Comparison of ENCODE assay signal across 8 cellular contexts in genomic region chr3:25648107-25648535, GRCh38. TPM values are rescaled to one million over a fixed set of nuclear protein-coding genes. Genes with fewer than 3 reads are reported as not detected.
DNase-seq lines count a peak whose midpoint lies in the region; FAIRE-seq and TF ChIP-seq lines count a peak whose summit lies in the region.

No MANE protein-coding gene starts in this region.

- no CpG with 5 or more reads among the region's 3 CpGs for WGBS in trophoblast cell (ENCODE audit: extremely low coverage, insufficient coverage, insufficient read length)

- no peak for FAIRE-seq in urothelium cell line (lab: Jason Lieb, UNC)

- H3K79me1 ChIP-seq in trophoblast cell (ENCODE audit: low read length), result no peaks in the 10 kb centered on the region

- no peak overlapping the region for H2BK12ac ChIP-seq in trophoblast cell (ENCODE audit: low read length)

- H3K27ac ChIP-seq in HEK293 (ENCODE audit: extremely low read depth, low read depth, low read length), result no peak overlapping the region
- H3K27ac ChIP-seq in SJCRH30, result no peak overlapping the region
- no peak overlapping the region for H3K27ac ChIP-seq in trophoblast cell (ENCODE audit: low read depth, low read length)

- TF ChIP-seq CTCF in GM10248 (IDR thresholded peaks at IDR 0.05; ENCODE audit: control extremely low read depth, extremely low read depth, low read depth, missing control alignments) (peak; percentile 77), HEK293 (tag by site-specific recombination; IDR thresholded peaks at IDR 0.05) (peak; percentile 73; the same call in 1 of the 2 replicates)

- H3K79me2 ChIP-seq in trophoblast cell (ENCODE audit: control insufficient read depth, insufficient read depth, low read length, poor library complexity), result peaks cover 1% of the 10 kb centered on the region

- H3K9me3 ChIP-seq in HEK293 (ENCODE audit: control insufficient read depth, insufficient read depth, low read depth, low read length) (no peaks in the 10 kb centered on the region), MG63 (peaks cover 4% of the 10 kb centered on the region; the same call in 1 of the 2 replicates), SJCRH30 (replicated peaks) (peaks cover 10% of the 10 kb centered on the region; the same call in 1 of the 2 replicates), trophoblast cell (ENCODE audit: insufficient read depth, low read depth, low read length) (no peaks in the 10 kb centered on the region)

- no peak overlapping the region for H2BK120ac ChIP-seq in trophoblast cell (ENCODE audit: insufficient read depth, low read length, poor library complexity)

- POLR2A ChIA-PET in GM10248 (lab: Yijun Ruan, JAX) (no interaction called here), HEK293 (lab: Yijun Ruan, JAX) (interaction anchor here (0.7 kb wide), 1 partner anchor 135 kb away, joined by 3 read pairs; the partner anchor contains the start of gene NGLY1)

- CTCF ChIA-PET in GM10248 (lab: Yijun Ruan, JAX), result interaction anchor here (0.7 to 4.1 kb wide), 48 partner anchors 9 to 532 kb away, joined by 3 to 96 read pairs (median 4); partner anchors contain the start of gene NGLY1
- CTCF ChIA-PET in HEK293 (lab: Yijun Ruan, JAX), result interaction anchor here (0.6 to 4.8 kb wide), 25 partner anchors 9 to 1314 kb away, joined by 3 to 55 read pairs (median 4); no protein-coding TSS in a partner anchor

- H3K4me3 ChIP-seq in HEK293 (ENCODE audit: low read depth, low read length), result no peak overlapping the region
- H3K4me3 ChIP-seq in MG63, result no peak overlapping the region
- H3K4me3 ChIP-seq in SJCRH30, result no peak overlapping the region
- no peak overlapping the region for H3K4me3 ChIP-seq in trophoblast cell (ENCODE audit: low read depth, low read length)

- peak; percentile 59 for DNase-seq in GM10248 (ENCODE audit: extremely low spot score)
- peak; percentile 24 for DNase-seq in MG63
- peak; percentile 82 to 92 for DNase-seq in SJCRH30
- peak; percentile 79 for DNase-seq in activated gamma-delta T cell treated with anti-CD3 and anti-CD28 coated beads, Interleukin-2, amount 50 U/mL, for 16 hours (ENCODE audit: low read depth)
- DNase-seq in glomerular endothelial cell (ENCODE audit: extremely low read depth, low read depth, low spot score), result peak; percentile 72
- DNase-seq in trophoblast cell, result peak; percentile 71 to 95
- DNase-seq in urothelium cell line (ENCODE audit: low spot score), result peak; percentile 69

- no peak overlapping the region for H3K18ac ChIP-seq in trophoblast cell (ENCODE audit: low read length)

- no peak overlapping the region for H3K4ac ChIP-seq in trophoblast cell (ENCODE audit: low read depth, low read length)

- H3K23ac ChIP-seq in trophoblast cell (ENCODE audit: low read length), result no peak overlapping the region

- H3K36me3 ChIP-seq in HEK293 (ENCODE audit: control insufficient read depth in 2 of 2, insufficient read depth in 1 of 2, low read length in 2 of 2) (peaks cover 0 to 1% of the 10 kb centered on the region in 2 experiments; a peak in 1 of 3 replicates), MG63 (no peaks in the 10 kb centered on the region; the same call in 1 of the 2 replicates), SJCRH30 (peaks cover 4% of the 10 kb centered on the region; the same call in 1 of the 2 replicates), trophoblast cell (ENCODE audit: control insufficient read depth in 1 of 2, insufficient read depth in 2 of 2, low read length in 2 of 2) (peaks cover 5 to 6% of the 10 kb centered on the region in 2 experiments)

- H3K4me2 ChIP-seq in trophoblast cell (ENCODE audit: low read length), result no peak overlapping the region

- no peak overlapping the region for H3K9ac ChIP-seq in trophoblast cell (ENCODE audit: low read length)

- H4K91ac ChIP-seq in trophoblast cell (ENCODE audit: low read depth, low read length), result no peak overlapping the region

- no peak overlapping the region for H2AK5ac ChIP-seq in trophoblast cell (ENCODE audit: low read length)

- no peak overlapping the region for H3K14ac ChIP-seq in trophoblast cell (ENCODE audit: low read length)

- H3K27me3 ChIP-seq in MG63 (no peaks in the 10 kb centered on the region), SJCRH30 (no peaks in the 10 kb centered on the region), trophoblast cell (ENCODE audit: insufficient read depth, low read length) (no peaks in the 10 kb centered on the region)

- no peak overlapping the region for H2AFZ ChIP-seq in trophoblast cell (ENCODE audit: insufficient read depth, low read length, poor library complexity)

- H3K4me1 ChIP-seq in HEK293 (ENCODE audit: control insufficient read depth, insufficient read depth, low read length) (no peaks in the 10 kb centered on the region), SJCRH30 (no peaks in the 10 kb centered on the region), trophoblast cell (ENCODE audit: control insufficient read depth in 1 of 2, insufficient read depth in 2 of 2, low read length in 2 of 2) (no peaks in the 10 kb centered on the region)

- no peak overlapping the region for H4K8ac ChIP-seq in trophoblast cell (ENCODE audit: low read depth, low read length)

- H2BK5ac ChIP-seq in trophoblast cell (ENCODE audit: low read depth, low read length, poor library complexity), result no peak overlapping the region

- no peak overlapping the region for H4K12ac ChIP-seq in trophoblast cell (ENCODE audit: low read depth, low read length)

TF ChIP-seq in HEK293, 187 proteins besides CTCF, POLR2A, EP300 and RAD21:
- TF ChIP-seq ZNF610 (tag by site-specific recombination; IDR thresholded peaks at IDR 0.05; ENCODE audit: borderline replicate concordance) (0 out of 2 replicates have a peak, but pooled peaks have one; percentile 23), ZNF2 (tag by site-specific recombination; IDR thresholded peaks at IDR 0.05) (peak; percentile 42; the same call in 1 of the 2 replicates), ZNF76 (tag by site-specific recombination; IDR thresholded peaks at IDR 0.05; ENCODE audit: borderline replicate concordance, low read depth) (no peak), HIC1 (tag by site-specific recombination; IDR thresholded peaks at IDR 0.05) (no peak), SCRT1 (tag by site-specific recombination; IDR thresholded peaks at IDR 0.05; ENCODE audit: borderline replicate concordance) (peak; percentile 57; the same call in 1 of the 2 replicates), ZNF26 (tag by site-specific recombination; IDR thresholded peaks at IDR 0.05) (0 out of 2 replicates have a peak, but pooled peaks have one; percentile 42), SCRT2 (tag by site-specific recombination; IDR thresholded peaks at IDR 0.05) (peak; percentile 80), ZNF654 (tag by site-specific recombination; IDR thresholded peaks at IDR 0.05; ENCODE audit: low read depth) (peak; percentile 84)
TF ChIP-seq in HEK293: peak in this region for 6.

RNA-seq across cellular contexts. Expression of gene TOP2B, which starts 16.6 kb away (rescaled TPM):
- 45.4 and 119 TPM in 2 replicates for total RNA-seq in MG63 (2014; rRNA removed; shearing (Covaris generic); ENCODE audit: low replicate concordance)
- total RNA-seq in SJCRH30 (2014; rRNA removed; shearing (Covaris generic)), result 231 and 247 TPM in 2 replicates
- 75.1 and 78.1 TPM in 2 replicates for total RNA-seq in glomerular endothelial cell
- 68.0 and 72.2 TPM in 2 replicates for polyA plus RNA-seq in trophoblast cell (2013)

Comparison
In these comparisons a context has a peak if more than half of its experiments do, and no peak if none do; other contexts are left out.
1. DNase-seq: peak in every context shown above with its lines; median percentile 87 in SJCRH30; 83 in trophoblast cell; 79 in activated gamma-delta T cell treated with anti-CD3 and anti-CD28 coated beads, Interleukin-2, amount 50 U/mL, for 16 hours; 72 in glomerular endothelial cell; 69 in urothelium cell line; 59 in GM10248; 24 in MG63.